ENCODE assay signal across 1 cellular context in the genomic region with DNA sequence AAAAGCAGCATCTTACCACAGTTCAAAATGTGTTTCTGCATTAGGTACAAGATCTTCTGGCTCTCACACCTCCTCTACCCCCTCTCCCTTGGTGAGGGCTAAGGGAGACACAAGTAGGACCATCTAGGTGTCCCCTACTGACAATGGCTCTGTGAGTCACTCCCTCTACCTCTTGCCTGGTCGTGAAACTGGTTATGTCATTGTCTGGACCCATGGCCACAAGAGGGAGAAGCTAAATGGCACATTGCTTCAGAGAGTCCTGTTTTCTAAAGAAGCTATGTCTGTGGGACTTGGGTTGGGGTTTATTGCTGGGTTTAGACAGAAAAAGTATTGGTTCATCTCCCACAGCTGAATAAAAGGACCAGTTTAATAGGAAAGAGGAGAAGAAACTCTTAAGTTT.
TF ChIP-seq lines count a peak whose summit lies in the region.

No MANE protein-coding gene starts in this region.

TF ChIP-seq in HCT116, 20 proteins besides CTCF, POLR2A, EP300 and RAD21 (continued from another document):
- TF ChIP-seq, protein P1, sequence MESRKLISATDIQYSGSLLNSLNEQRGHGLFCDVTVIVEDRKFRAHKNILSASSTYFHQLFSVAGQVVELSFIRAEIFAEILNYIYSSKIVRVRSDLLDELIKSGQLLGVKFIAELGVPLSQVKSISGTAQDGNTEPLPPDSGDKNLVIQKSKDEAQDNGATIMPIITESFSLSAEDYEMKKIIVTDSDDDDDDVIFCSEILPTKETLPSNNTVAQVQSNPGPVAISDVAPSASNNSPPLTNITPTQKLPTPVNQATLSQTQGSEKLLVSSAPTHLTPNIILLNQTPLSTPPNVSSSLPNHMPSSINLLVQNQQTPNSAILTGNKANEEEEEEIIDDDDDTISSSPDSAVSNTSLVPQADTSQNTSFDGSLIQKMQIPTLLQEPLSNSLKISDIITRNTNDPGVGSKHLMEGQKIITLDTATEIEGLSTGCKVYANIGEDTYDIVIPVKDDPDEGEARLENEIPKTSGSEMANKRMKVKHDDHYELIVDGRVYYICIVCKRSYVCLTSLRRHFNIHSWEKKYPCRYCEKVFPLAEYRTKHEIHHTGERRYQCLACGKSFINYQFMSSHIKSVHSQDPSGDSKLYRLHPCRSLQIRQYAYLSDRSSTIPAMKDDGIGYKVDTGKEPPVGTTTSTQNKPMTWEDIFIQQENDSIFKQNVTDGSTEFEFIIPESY (IDR thresholded peaks at IDR 0.05; ENCODE audit: extremely low read depth, insufficient replicate concordance, low read length), result no peak
- no peak for TF ChIP-seq FOSL1 (IDR thresholded peaks at IDR 0.05; ENCODE audit: low read depth)
- TF ChIP-seq SRF (IDR thresholded peaks at IDR 0.05; ENCODE audit: low read depth), result no peak
- TF ChIP-seq CBX3 (IDR thresholded peaks at IDR 0.05; ENCODE audit: low read depth), result no peak
- no peak for TF ChIP-seq SIN3A (IDR thresholded peaks at IDR 0.05; ENCODE audit: low read depth)
- TF ChIP-seq, protein P2, sequence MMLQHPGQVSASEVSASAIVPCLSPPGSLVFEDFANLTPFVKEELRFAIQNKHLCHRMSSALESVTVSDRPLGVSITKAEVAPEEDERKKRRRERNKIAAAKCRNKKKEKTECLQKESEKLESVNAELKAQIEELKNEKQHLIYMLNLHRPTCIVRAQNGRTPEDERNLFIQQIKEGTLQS (IDR thresholded peaks at IDR 0.05), result no peak
- TF ChIP-seq TCF7L2 (IDR thresholded peaks at IDR 0.05; ENCODE audit: borderline replicate concordance, extremely low read depth, insufficient read depth, insufficient read length), result no peak
- no peak for TF ChIP-seq ZNF274 (IDR thresholded peaks at IDR 0.05; ENCODE audit: low read depth, low read length)
- no peak for TF ChIP-seq ELF1 (IDR thresholded peaks at IDR 0.05; ENCODE audit: borderline replicate concordance, low read depth)
- no peak for TF ChIP-seq EZH2 (IDR thresholded peaks at IDR 0.05)
- TF ChIP-seq EZH2phosphoT487 (IDR thresholded peaks at IDR 0.05; ENCODE audit: borderline replicate concordance), result no peak
